ENCODE assay signal across 1 cellular context in the genomic region with DNA sequence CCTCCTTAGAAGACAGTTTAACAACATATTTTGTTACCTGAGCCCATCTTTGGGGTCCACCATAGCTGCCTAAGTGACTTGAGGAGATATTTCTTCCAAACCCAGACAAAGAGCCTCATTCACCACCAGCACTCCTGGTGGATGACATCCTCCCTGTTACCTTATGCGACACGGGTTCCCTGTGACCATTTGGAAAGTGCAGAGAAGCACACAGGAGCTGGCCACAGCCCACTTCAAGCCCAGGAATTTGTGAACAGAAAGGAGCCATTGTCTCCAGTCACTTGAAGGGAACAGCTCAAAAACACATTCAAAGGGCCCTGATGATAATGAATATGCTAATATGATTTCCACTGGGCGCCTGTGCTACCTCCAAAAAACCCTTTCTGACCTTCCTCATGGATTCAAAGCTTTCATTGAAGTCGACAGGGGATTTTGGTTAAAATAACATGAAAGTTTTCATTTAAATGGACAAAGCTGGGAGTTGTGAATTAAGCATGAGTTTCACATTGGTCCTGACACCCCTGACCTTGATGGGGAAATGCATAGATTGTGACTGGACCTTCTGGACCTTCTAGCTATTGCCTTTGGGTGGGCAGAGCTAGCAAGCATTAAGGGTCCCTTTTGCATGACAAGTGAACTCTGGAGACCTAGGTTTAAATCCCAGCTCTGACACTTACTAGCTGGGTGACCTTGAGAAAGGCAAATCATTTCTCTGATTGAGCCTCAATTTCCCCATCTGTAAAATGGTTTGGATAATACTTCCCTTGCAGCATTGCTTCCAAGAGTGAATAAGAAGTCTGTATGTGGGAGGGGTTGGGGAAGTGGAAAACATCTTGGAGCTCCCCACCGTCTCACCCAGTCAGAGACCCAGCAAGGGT.
TF ChIP-seq lines count a peak whose summit lies in the region.

No MANE protein-coding gene starts in this region.

TF ChIP-seq in liver, 16 proteins besides CTCF, POLR2A, EP300 and RAD21:
- no peak for TF ChIP-seq FOXA2 (IDR thresholded peaks at IDR 0.05)
- peak; percentile 2 for TF ChIP-seq SP1 (IDR thresholded peaks at IDR 0.05)
- TF ChIP-seq FOXA1 (IDR thresholded peaks at IDR 0.05), result no peak
- no peak for TF ChIP-seq HNF4G (IDR thresholded peaks at IDR 0.05)
TF ChIP-seq in liver: peak in this region for 1.
